7 cellular contexts compared by ENCODE assay signal in the genomic region with DNA sequence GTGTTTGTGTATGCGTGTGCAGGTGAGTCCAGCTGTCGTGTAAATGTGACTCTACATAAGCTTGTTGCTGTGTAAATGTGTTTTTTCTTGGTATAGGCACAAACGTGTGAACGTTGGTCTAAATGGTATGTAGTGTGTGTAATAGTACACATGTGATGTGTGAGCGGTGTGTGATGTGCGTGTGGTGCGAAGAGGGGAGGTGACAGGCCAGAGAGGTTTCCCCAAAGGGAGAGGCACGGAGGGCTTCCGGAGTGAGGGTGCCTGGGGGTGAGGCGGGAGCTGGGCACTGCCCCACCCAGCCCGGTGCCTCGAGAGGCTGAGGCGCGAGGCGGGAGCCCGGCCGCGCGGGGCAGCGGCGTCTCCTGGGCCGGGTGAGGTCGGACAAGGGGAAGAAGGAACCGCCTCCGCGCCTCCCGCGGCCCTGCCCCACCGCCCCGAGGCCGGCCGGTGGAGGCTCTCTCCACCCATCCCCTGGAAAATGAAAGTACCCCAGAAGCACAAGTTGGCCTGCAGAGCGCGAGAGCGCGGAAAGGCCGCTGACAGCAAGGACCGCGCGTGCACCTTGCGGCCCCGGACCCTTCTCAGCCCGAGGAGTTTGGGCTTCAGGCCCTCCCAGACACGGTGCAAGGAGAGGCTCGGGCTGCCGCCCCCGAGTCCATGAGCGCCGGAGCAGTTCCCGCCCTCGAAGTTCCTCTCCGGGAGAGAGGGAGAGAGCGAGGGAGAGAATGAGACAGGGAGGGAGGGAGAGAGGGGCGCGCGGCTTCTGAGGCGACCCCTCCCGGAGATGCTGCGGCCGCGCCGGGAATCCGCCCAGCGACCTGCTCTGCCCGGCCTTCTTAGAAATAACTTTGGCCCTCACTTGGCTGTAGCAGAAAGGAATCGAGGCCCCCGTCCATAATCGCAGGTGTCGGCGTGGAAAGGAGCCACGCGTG. TPM values are rescaled to one million over a fixed set of nuclear protein-coding genes. Genes with fewer than 3 reads are reported as not detected.
A peak's percentile ranks its signal among the peaks of the same experiment; 100 is the strongest.
DNase-seq lines count a peak whose midpoint lies in the region; ATAC-seq, FAIRE-seq and TF ChIP-seq lines count a peak whose summit lies in the region.

No MANE protein-coding gene starts in this region.

- dilution Hi-C loops in IMR-90 (cut with HindIII; ENCODE audit: low sequenced_read_pairs, unreplicated experiment), result no loop called here

- H3K4me3 ChIP-seq in IMR-90 (ENCODE audit: insufficient read depth, low read depth, low read length) (peak overlapping the region; percentile 52), heart left ventricle (peak overlapping the region; percentile 60 to 81 (median 66))

- no peak overlapping the region for H3K27ac ChIP-seq in IMR-90 (ENCODE audit: insufficient read depth, low read length)
- no peak overlapping the region for H3K27ac ChIP-seq in heart left ventricle

- POLR2A ChIA-PET in IMR-90 (lab: Charles Lee; ENCODE audit: unreplicated experiment), result no interaction called here

- intact Hi-C loops in IMR-90 (cut with micrococcal nuclease) (no loop called here), heart left ventricle (cut with DNase I) (loop anchor here in 7 of 10 donors (2.0 to 10.0 kb wide), 3 partner anchors 137 to 415 kb away; no protein-coding TSS in a partner anchor), posterior cingulate gyrus (cut with DNase I) (loop anchor here (5.0 to 10.0 kb wide), 2 partner anchors 50 to 147 kb away; partner anchors contain the start of genes NR2E1 and SNX3)
- intact Hi-C loops in activated T-helper 1 cell treated with anti-CD3 and anti-CD28 coated beads, Interleukin-12 subunit alpha, Interleukin-12 subunit beta, Interleukin-2, Interleukin-4 antibody, amounts not matched to agents 30 ng/mL and 10 ng/mL and 1 ng/mL, durations not matched to agents 14 hours and 24 hours and 36 hours (cut with micrococcal nuclease), result loop anchor here (1.0 to 5.0 kb wide), 3 partner anchors 51 to 625 kb away; partner anchors contain the start of gene SOBP

- H3K56ac ChIP-seq in IMR-90 (ENCODE audit: extremely low read depth, insufficient read depth, low read length), result no peak overlapping the region

- peak overlapping the region; percentile 84 for H3K4me2 ChIP-seq in IMR-90 (ENCODE audit: low read depth, low read length)

- no peaks in the 10 kb centered on the region for H3K9me1 ChIP-seq in IMR-90 (ENCODE audit: insufficient read depth, low read length)

- H3K9ac ChIP-seq in IMR-90 (ENCODE audit: low read depth, low read length), result no peak overlapping the region

- H3K4me3 Mint-ChIP-seq in activated T-helper 1 cell treated with anti-CD3 and anti-CD28 coated beads, Interleukin-12 subunit alpha, Interleukin-12 subunit beta, Interleukin-2, Interleukin-4 antibody, amounts not matched to agents 30 ng/mL and 10 ng/mL and 1 ng/mL, durations not matched to agents 14 hours and 24 hours and 36 hours, result peak overlapping the region; percentile 85
- peak overlapping the region; percentile 47 for H3K4me3 Mint-ChIP-seq in progenitor cell of endocrine pancreas (ENCODE audit: low read depth)

- H3K14ac ChIP-seq in IMR-90 (replicated peaks; ENCODE audit: low read depth, low read length), result no peak overlapping the region

- no peak overlapping the region for H4K91ac ChIP-seq in IMR-90 (ENCODE audit: insufficient read depth, low read depth, low read length)

- peak; percentile 37 for ATAC-seq in IMR-90 (ENCODE audit: low read depth)
- ATAC-seq in heart left ventricle, result peak in 3 of 4 donors; percentile 48 to 60 (median 56)
- no peak for ATAC-seq in HG03196 (IDR thresholded peaks at IDR 0.05; ENCODE audit: unreplicated experiment)

- DNase-seq in GM12891 (ENCODE audit: insufficient read length, low spot score), result peak; percentile 27
- peak; percentile 21 for DNase-seq in IMR-90
- DNase-seq in activated T-helper 1 cell treated with anti-CD3 and anti-CD28 coated beads, Interleukin-12 subunit alpha, Interleukin-12 subunit beta, Interleukin-2, Interleukin-4 antibody, amounts not matched to agents 30 ng/mL and 10 ng/mL and 1 ng/mL, durations not matched to agents 14 hours and 24 hours and 36 hours (ENCODE audit: low spot score), result no peak
- DNase-seq in heart left ventricle, result peak; percentile 31 to 65 (median 34)
- peak; percentile 24 for DNase-seq in progenitor cell of endocrine pancreas (ENCODE audit: low spot score, unreplicated experiment)
- DNase-seq in posterior cingulate gyrus, result no peak

- H2AK5ac ChIP-seq in IMR-90 (ENCODE audit: low read depth, low read length), result no peak overlapping the region

- peaks cover 5% of the 10 kb centered on the region for H3K36me3 Mint-ChIP-seq in activated T-helper 1 cell treated with anti-CD3 and anti-CD28 coated beads, Interleukin-12 subunit alpha, Interleukin-12 subunit beta, Interleukin-2, Interleukin-4 antibody, amounts not matched to agents 30 ng/mL and 10 ng/mL and 1 ng/mL, durations not matched to agents 14 hours and 24 hours and 36 hours (ENCODE audit: low read depth)
- no peaks in the 10 kb centered on the region for H3K36me3 Mint-ChIP-seq in progenitor cell of endocrine pancreas (ENCODE audit: insufficient read depth)

- no peak overlapping the region for H3K4ac ChIP-seq in IMR-90 (ENCODE audit: low read depth, low read length)

- H3K18ac ChIP-seq in IMR-90 (ENCODE audit: low read depth, low read length), result no peak overlapping the region

- no peaks in the 10 kb centered on the region for H3K79me1 ChIP-seq in IMR-90 (ENCODE audit: low read depth in 1 of 2, low read length in 2 of 2)

- no peak overlapping the region for H2BK5ac ChIP-seq in IMR-90 (ENCODE audit: low read depth, low read length, poor library complexity, severe bottlenecking)

- peaks cover 83% of the 10 kb centered on the region for H3K27me3 Mint-ChIP-seq in activated T-helper 1 cell treated with anti-CD3 and anti-CD28 coated beads, Interleukin-12 subunit alpha, Interleukin-12 subunit beta, Interleukin-2, Interleukin-4 antibody, amounts not matched to agents 30 ng/mL and 10 ng/mL and 1 ng/mL, durations not matched to agents 14 hours and 24 hours and 36 hours (ENCODE audit: insufficient read depth)
- peaks cover 91% of the 10 kb centered on the region for H3K27me3 Mint-ChIP-seq in progenitor cell of endocrine pancreas

- H3K9me3 ChIP-seq in IMR-90 (ENCODE audit: control insufficient read depth, insufficient read depth, low read length) (no peaks in the 10 kb centered on the region), heart left ventricle (no peaks in the 10 kb centered on the region)

- TF ChIP-seq CTCF in IMR-90 (conservative IDR thresholded peaks at IDR 0.05; ENCODE audit: low read depth, low read length), result no peak
- TF ChIP-seq CTCF in heart left ventricle (IDR thresholded peaks at IDR 0.05), result no peak
- TF ChIP-seq CTCF in progenitor cell of endocrine pancreas (IDR thresholded peaks at IDR 0.05; ENCODE audit: unreplicated experiment), result no peak

- H3K36me3 ChIP-seq in IMR-90 (ENCODE audit: control insufficient read depth, insufficient read depth, low read length), result no peaks in the 10 kb centered on the region
- H3K36me3 ChIP-seq in heart left ventricle, result no peaks in the 10 kb centered on the region

- FAIRE-seq in GM12891 (lab: Jason Lieb, UNC), result peak; percentile 75

- WGBS in IMR-90 (ENCODE audit: extremely low coverage in 2 of 2, insufficient read length in 1 of 2), 2 experiments, result 4% methylated on average over 29 of the region's 72 CpGs; no CpG with 5 or more reads in 1 of the 2 experiments
- WGBS in heart left ventricle, 4 donors, result 1 to 2% (median 2%) methylated on average over 45 to 72 of the region's 72 CpGs

- H2BK15ac ChIP-seq in IMR-90 (ENCODE audit: low read depth, low read length), result no peak overlapping the region

- H2BK20ac ChIP-seq in IMR-90 (ENCODE audit: low read depth, low read length), result no peak overlapping the region

- H3K27me3 ChIP-seq in IMR-90 (ENCODE audit: control insufficient read depth, insufficient read depth, low read length) (peaks cover 91% of the 10 kb centered on the region), heart left ventricle (peaks cover 39 to 99% (median 80%) of the 10 kb centered on the region in 9 donors)

- CTCF ChIA-PET in IMR-90 (lab: Yijun Ruan, JAX), result no interaction called here

- peaks cover 35% of the 10 kb centered on the region for H3K4me1 Mint-ChIP-seq in activated T-helper 1 cell treated with anti-CD3 and anti-CD28 coated beads, Interleukin-12 subunit alpha, Interleukin-12 subunit beta, Interleukin-2, Interleukin-4 antibody, amounts not matched to agents 30 ng/mL and 10 ng/mL and 1 ng/mL, durations not matched to agents 14 hours and 24 hours and 36 hours (ENCODE audit: low read depth)
- peaks cover 24% of the 10 kb centered on the region for H3K4me1 Mint-ChIP-seq in progenitor cell of endocrine pancreas (ENCODE audit: low read depth)

- no peak overlapping the region for H4K8ac ChIP-seq in IMR-90 (ENCODE audit: low read depth in 2 of 2, low read length in 2 of 2)

- no peak for TF ChIP-seq RAD21 in IMR-90 (IDR thresholded peaks at IDR 0.05; ENCODE audit: low read length)

- BruUV-seq in IMR-90 (replicated peaks; lab: Mats Ljungman, UMichigan), result no TSS peak

- no peak overlapping the region for H4K5ac ChIP-seq in IMR-90 (ENCODE audit: low read depth, low read length)

- H2BK120ac ChIP-seq in IMR-90 (ENCODE audit: low read depth, low read length), result no peak overlapping the region

- peak overlapping the region; percentile 77 for H3K27ac Mint-ChIP-seq in activated T-helper 1 cell treated with anti-CD3 and anti-CD28 coated beads, Interleukin-12 subunit alpha, Interleukin-12 subunit beta, Interleukin-2, Interleukin-4 antibody, amounts not matched to agents 30 ng/mL and 10 ng/mL and 1 ng/mL, durations not matched to agents 14 hours and 24 hours and 36 hours
- no peak overlapping the region for H3K27ac Mint-ChIP-seq in progenitor cell of endocrine pancreas

- H3K9me3 Mint-ChIP-seq in activated T-helper 1 cell treated with anti-CD3 and anti-CD28 coated beads, Interleukin-12 subunit alpha, Interleukin-12 subunit beta, Interleukin-2, Interleukin-4 antibody, amounts not matched to agents 30 ng/mL and 10 ng/mL and 1 ng/mL, durations not matched to agents 14 hours and 24 hours and 36 hours, result no peaks in the 10 kb centered on the region
- no peaks in the 10 kb centered on the region for H3K9me3 Mint-ChIP-seq in progenitor cell of endocrine pancreas (ENCODE audit: low read depth)

- TF ChIP-seq POLR2A in GM12891 (IDR thresholded peaks at IDR 0.05; ENCODE audit: low read depth, low read length) (no peak), IMR-90 (IDR thresholded peaks at IDR 0.05; ENCODE audit: low read depth, low read length) (no peak), heart left ventricle (IDR thresholded peaks at IDR 0.05) (no peak)

- H2AFZ ChIP-seq in IMR-90 (replicated peaks; ENCODE audit: low read length, poor library complexity), result peak overlapping the region; percentile 52

- H2AK9ac ChIP-seq in IMR-90 (replicated peaks; ENCODE audit: low read depth, low read length, poor library complexity), result peak overlapping the region; percentile 68

- 0 out of 2 replicates have a peak, but pooled peaks cover 5% of the 10 kb centered on the region for H4K20me1 ChIP-seq in IMR-90 (ENCODE audit: insufficient read depth, low read length)

- H3K23ac ChIP-seq in IMR-90 (ENCODE audit: low read depth, low read length), result peak overlapping the region; percentile 29; the same call in 1 of the 2 replicates

- in situ Hi-C loops in IMR-90 (cut with MboI; ENCODE audit: low sequenced_read_pairs), result loop anchor here (10.0 kb wide), 1 partner anchor 377 kb away; no protein-coding TSS in a partner anchor

- H3K4me1 ChIP-seq in IMR-90 (ENCODE audit: control insufficient read depth, insufficient read depth, low read length) (no peaks in the 10 kb centered on the region; the same call in 1 of the 2 replicates), heart left ventricle (peaks cover 0 to 55% (median 40%) of the 10 kb centered on the region in 12 donors)

RNA-seq across cellular contexts. Expression of gene OSTM1, which starts 43.2 kb away (rescaled TPM):
- polyA plus RNA-seq in GM12891 (2012; ENCODE audit: low read depth, missing spikeins), result 2.4 TPM
- total RNA-seq in IMR-90 (2012; rRNA removed) (17.5 and 24.7 TPM in 2 replicates), heart left ventricle (10 to 100 TPM; 29.3 to 69.3 (median 45.3) TPM), progenitor cell of endocrine pancreas (8.2 and 11.8 TPM in 2 replicates)
- polyA plus RNA-seq in IMR-90 (2012; rRNA removed) (8.0 and 10.4 TPM in 2 replicates), heart left ventricle (10 to 100 TPM; 19.0 to 30.1 TPM)
- 42.4 and 107 TPM in 2 replicates for polyA plus RNA-seq in IMR-90 (2012; cell fraction: cytosol; rRNA removed)
- polyA plus RNA-seq in IMR-90 (2012; cell fraction: nucleus; rRNA removed; ENCODE audit: low replicate concordance), result 9.1 and 21.6 TPM in 2 replicates
- 19.9 and 22.5 TPM in 2 replicates for total RNA-seq in activated T-helper 1 cell treated with anti-CD3 and anti-CD28 coated beads, Interleukin-12 subunit alpha, Interleukin-12 subunit beta, Interleukin-2, Interleukin-4 antibody, amounts not matched to agents 30 ng/mL and 10 ng/mL and 1 ng/mL, durations not matched to agents 14 hours and 24 hours and 36 hours

RNA-seq across cellular contexts. Expression of gene NR2E1, which starts 48.1 kb away (rescaled TPM):
- polyA plus RNA-seq in GM12891 (2012; ENCODE audit: low read depth, missing spikeins), result not detected
- total RNA-seq in IMR-90 (2012; rRNA removed) (not detected in 2 replicates), heart left ventricle (not detected), progenitor cell of endocrine pancreas (not detected in 2 replicates)
- polyA plus RNA-seq in IMR-90 (2012; rRNA removed) (not detected in 2 replicates), heart left ventricle (not detected)
- not detected in 2 replicates for polyA plus RNA-seq in IMR-90 (2012; cell fraction: cytosol; rRNA removed)
- polyA plus RNA-seq in IMR-90 (2012; cell fraction: nucleus; rRNA removed; ENCODE audit: low replicate concordance), result not detected in 2 replicates
- not detected in 2 replicates for total RNA-seq in activated T-helper 1 cell treated with anti-CD3 and anti-CD28 coated beads, Interleukin-12 subunit alpha, Interleukin-12 subunit beta, Interleukin-2, Interleukin-4 antibody, amounts not matched to agents 30 ng/mL and 10 ng/mL and 1 ng/mL, durations not matched to agents 14 hours and 24 hours and 36 hours

Comparison
In these comparisons a context has a peak if more than half of its experiments do, and no peak if none do; other contexts are left out.
1. DNase-seq: peak in GM12891 (single experiment), IMR-90 (single experiment), heart left ventricle (5 of 5) and progenitor cell of endocrine pancreas (single experiment); none in activated T-helper 1 cell treated with anti-CD3 and anti-CD28 coated beads, Interleukin-12 subunit alpha, Interleukin-12 subunit beta, Interleukin-2, Interleukin-4 antibody, amounts not matched to agents 30 ng/mL and 10 ng/mL and 1 ng/mL, durations not matched to agents 14 hours and 24 hours and 36 hours (single experiment) and posterior cingulate gyrus (0 of 10).